19 cellular contexts compared by ENCODE assay signal in the genomic region with DNA sequence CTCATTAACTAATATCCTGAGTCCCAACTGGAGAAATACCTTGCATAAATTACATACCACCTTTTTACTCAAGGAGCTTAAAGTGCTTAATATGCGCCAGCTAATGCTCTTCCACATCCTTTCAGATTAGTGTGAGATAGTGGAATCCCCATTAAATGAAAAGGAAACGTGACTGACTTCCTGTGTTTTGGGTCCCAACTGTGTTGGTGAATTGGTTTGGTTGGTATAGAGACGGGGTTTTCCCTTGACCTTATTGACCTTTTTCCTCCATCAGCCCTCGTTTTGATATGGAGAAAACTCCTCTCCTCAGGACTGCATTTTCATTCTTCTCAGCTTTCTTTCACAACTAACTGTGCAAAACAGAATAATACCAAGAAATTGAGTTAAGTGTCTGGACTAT.
"Had no signal": no experiment of that assay in that cellular context is flagged by ENCODE, and none has a peak within 500 bp of the region (broad histone marks: within the 10 kb centered on the region; RNA-seq: fewer than 3 reads in every experiment).

No MANE protein-coding gene starts in this region.

- H3K27ac ChIP-seq: breast epithelium, epithelial cell of prostate, foreskin keratinocyte, left lung, skin epidermis, vagina had no signal

- H3K4me3 ChIP-seq: breast epithelium, left lung, skin epidermis, vagina had no signal

- H3K9me3 ChIP-seq: breast epithelium, left lung, vagina had no signal

- FAIRE-seq: astrocyte, TTC549 had no signal

- ATAC-seq: foreskin keratinocyte, left lung, right cardiac atrium had no signal

- H3K4me1 ChIP-seq: breast epithelium, foreskin keratinocyte, left lung, vagina had no signal

- H3K36me3 ChIP-seq: breast epithelium, left lung, vagina had no signal

- H3K27me3 ChIP-seq: breast epithelium, foreskin keratinocyte, left lung, vagina had no signal

- DNase-seq: activated CD4-positive, alpha-beta memory T cell treated with anti-CD3 and anti-CD28 coated beads for 36 hours; activated CD4-positive, alpha-beta T cell treated with anti-CD3 and anti-CD28 coated beads for 4 hours; activated naive CD4-positive, alpha-beta T cell treated with anti-CD3 and anti-CD28 coated beads, Interleukin-2, amount 10 ng/mL, durations not matched to agents 7 days and 5 days; cortex of kidney; effector memory CD4-positive, alpha-beta T cell; foreskin keratinocyte; glutamatergic neuron; left lung; mammary epithelial cell; nephron progenitor cell; occipital lobe; right cardiac atrium; trophoblast cell had no signal
